Comparison of ENCODE assay signal across 7 cellular contexts in the genomic region with DNA sequence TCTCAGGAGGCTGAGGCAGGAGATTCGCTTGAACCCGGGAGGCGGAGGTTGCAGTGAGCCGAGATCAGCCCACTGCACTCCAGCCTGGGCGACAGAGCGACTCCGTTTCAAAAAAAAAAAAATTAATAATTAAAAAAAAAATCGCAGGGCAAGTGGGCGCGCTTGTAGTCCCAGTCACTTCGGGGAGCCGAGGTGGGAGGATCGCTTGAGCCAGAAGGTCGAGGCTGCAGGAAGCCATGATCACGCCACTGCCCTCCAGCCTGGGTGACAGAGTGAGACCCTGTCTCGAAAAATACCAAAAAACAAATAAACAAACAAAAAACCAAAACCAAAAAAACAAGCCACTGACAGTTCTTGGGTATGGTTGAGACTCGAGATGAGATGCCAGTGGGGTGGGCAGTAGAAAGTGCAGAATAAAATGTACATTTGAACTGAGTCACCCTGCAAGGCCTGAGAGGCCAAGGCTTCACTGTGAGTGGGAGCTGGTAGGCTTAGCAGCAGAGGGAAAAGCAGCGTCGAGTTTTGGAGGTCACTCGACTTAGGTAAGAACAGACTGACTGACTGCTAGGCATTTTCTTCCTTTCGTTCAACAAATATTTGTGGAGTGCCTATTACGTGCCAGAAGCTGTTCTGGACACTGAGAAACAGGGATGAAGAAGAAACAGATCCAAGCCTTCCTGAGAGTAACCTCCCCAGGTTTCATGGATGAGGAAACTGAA. TPM values are rescaled to one million over a fixed set of nuclear protein-coding genes. Genes with fewer than 3 reads are reported as not detected.
A peak's percentile ranks its signal among the peaks of the same experiment; 100 is the strongest.
DNase-seq lines count a peak whose midpoint lies in the region; ATAC-seq and TF ChIP-seq lines count a peak whose summit lies in the region.

No MANE protein-coding gene starts in this region.

- peaks cover 18% of the 10 kb centered on the region for H3K4me1 ChIP-seq in OCI-LY1 (ENCODE audit: insufficient read depth, low read length, severe bottlenecking)

- H3K27ac Mint-ChIP-seq in nephron: peak overlapping the region; percentile 98 to 99 (median 98)

- TF ChIP-seq CTCF in OCI-LY1 (IDR thresholded peaks at IDR 0.05; ENCODE audit: low read length): no peak
- no peak for TF ChIP-seq CTCF in coronary artery (IDR thresholded peaks at IDR 0.05)
- TF ChIP-seq CTCF in nephron (IDR thresholded peaks at IDR 0.05; ENCODE audit: unreplicated experiment in 3 of 3): no peak

- H3F3A ChIP-seq in OCI-LY1 (ENCODE audit: insufficient read depth, low read length): no peaks in the 10 kb centered on the region

- intact Hi-C loops in sciatic nerve (cut with DNase I): no loop called here

- H3K27ac ChIP-seq in OCI-LY1 (ENCODE audit: low read depth, low read length, poor library complexity, severe bottlenecking) (peak overlapping the region; percentile 70), coronary artery (peak overlapping the region; percentile 92 to 99)

- H3K4me2 ChIP-seq in OCI-LY1 (ENCODE audit: low read length): peak overlapping the region; percentile 64

- H3K9me3 Mint-ChIP-seq in nephron: no peaks in the 10 kb centered on the region

- H3K4me1 Mint-ChIP-seq in nephron: peaks cover 26% of the 10 kb centered on the region

- peaks cover 40% of the 10 kb centered on the region for H3K36me3 ChIP-seq in OCI-LY1 (ENCODE audit: insufficient read depth, low read length)

- H3K9me3 ChIP-seq in OCI-LY1 (ENCODE audit: low read length): no peaks in the 10 kb centered on the region

- no peaks in the 10 kb centered on the region for H3K27me3 ChIP-seq in OCI-LY1 (ENCODE audit: insufficient read depth, low read length)

- peaks cover 19% of the 10 kb centered on the region for H3K36me3 Mint-ChIP-seq in nephron (ENCODE audit: low read depth)

- peaks cover 10% of the 10 kb centered on the region for H4K20me1 ChIP-seq in OCI-LY1 (ENCODE audit: insufficient read depth, low read length)

- peak overlapping the region; percentile 98 for H3K4me3 ChIP-seq in OCI-LY1 (ENCODE audit: low read depth, low read length, poor library complexity, severe bottlenecking)
- peak overlapping the region; percentile 98 for H3K4me3 ChIP-seq in coronary artery

- H3K4me3 Mint-ChIP-seq in nephron: peak overlapping the region; percentile 98 to 100 (median 100)

- ATAC-seq in GM21723 (IDR thresholded peaks at IDR 0.05; ENCODE audit: unreplicated experiment) (peak; percentile 8), sciatic nerve (no peak), GM19023 (IDR thresholded peaks at IDR 0.05; ENCODE audit: unreplicated experiment) (no peak), HG02623 (IDR thresholded peaks at IDR 0.05; ENCODE audit: unreplicated experiment) (no peak)

- H3K9me2 ChIP-seq in OCI-LY1 (ENCODE audit: low read depth, low read length): no peaks in the 10 kb centered on the region

- H3K27me3 Mint-ChIP-seq in nephron (ENCODE audit: low read depth): no peaks in the 10 kb centered on the region

- H3K79me2 ChIP-seq in OCI-LY1 (ENCODE audit: insufficient read depth, low read length): peaks cover 31% of the 10 kb centered on the region

- DNase-seq in coronary artery (ENCODE audit: low spot score): peak; percentile 78
- no peak for DNase-seq in sciatic nerve (ENCODE audit: low spot score)

- H3K9ac ChIP-seq in OCI-LY1 (ENCODE audit: low read length): peak overlapping the region; percentile 96

- H2AFZ ChIP-seq in OCI-LY1 (ENCODE audit: low read length): peak overlapping the region; percentile 42

RNA-seq across cellular contexts. Expression of a gene that starts 0.6 kb away (rescaled TPM):
- total RNA-seq in sciatic nerve: 303 TPM

RNA-seq across cellular contexts. Expression of a gene that starts 18.4 kb away (rescaled TPM):
- total RNA-seq in sciatic nerve: 0.80 TPM
